ENCODE assay signal across 13 cellular contexts in the genomic region with DNA sequence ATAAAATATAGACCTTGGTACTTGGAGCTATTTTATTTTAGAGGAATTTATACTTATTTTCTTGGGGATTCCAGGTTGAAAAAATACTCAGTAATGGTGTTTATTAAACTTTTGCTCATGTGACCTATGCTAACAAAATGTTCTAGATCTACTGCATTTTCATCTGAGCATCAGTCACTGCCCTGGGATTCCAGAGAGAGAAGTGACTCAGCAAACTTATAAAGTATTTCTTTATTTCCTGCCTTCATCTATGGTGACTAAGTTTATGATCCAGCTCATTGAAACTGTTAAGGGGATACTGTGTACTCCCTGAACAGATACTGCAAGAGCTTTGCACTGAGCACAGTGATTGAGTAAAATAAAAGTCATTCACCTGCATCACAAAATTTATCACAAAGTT.
A peak's percentile ranks its signal among the peaks of the same experiment; 100 is the strongest.
DNase-seq lines count a peak whose midpoint lies in the region; ATAC-seq and TF ChIP-seq lines count a peak whose summit lies in the region.
"Had no signal": no experiment of that assay in that cellular context is flagged by ENCODE, and none has a peak within 500 bp of the region (broad histone marks: within the 10 kb centered on the region; RNA-seq: fewer than 3 reads in every experiment).

No MANE protein-coding gene starts in this region.

- no peak for ATAC-seq in HG02970 (IDR thresholded peaks at IDR 0.05; ENCODE audit: low FRiP score, unreplicated experiment)
- ATAC-seq: esophagus mucosa had no signal

- H3K4me3 ChIP-seq in astrocyte of the cerebellum (ENCODE audit: low read depth, low read length) (no peak overlapping the region), vagina (no peak overlapping the region)
- H3K4me3 ChIP-seq: suprapubic skin had no signal

- no peak for TF ChIP-seq POLR2A in vagina (IDR thresholded peaks at IDR 0.05)

- no peak overlapping the region for H3K27ac ChIP-seq in vagina
- H3K27ac ChIP-seq: suprapubic skin had no signal

- H3K27me3 ChIP-seq in vagina, result no peaks in the 10 kb centered on the region
- H3K27me3 ChIP-seq: suprapubic skin had no signal

- DNase-seq in COLO829 (ENCODE audit: low spot score) (peak; percentile 6), M059J (ENCODE audit: low read depth) (peak; percentile 66), astrocyte of the cerebellum (ENCODE audit: low read depth) (peak; percentile 12), iris pigment epithelial cell (ENCODE audit: low read depth) (peak; percentile 86), NOMO-1 (lab: John Stamatoyannopoulos, UW; ENCODE audit: unreplicated experiment in 2 of 2) (no peak), vagina (ENCODE audit: extremely low spot score in 2 of 2) (no peak), head of caudate nucleus (no peak)
- DNase-seq: mesendoderm; NCI-H2171; NK-92 treated with Interleukin-12 subunit alpha and Interleukin-12 subunit beta, amount 100 ng/mL, for 24 hours had no signal

- no peaks in the 10 kb centered on the region for H3K4me1 ChIP-seq in vagina
- H3K4me1 ChIP-seq: suprapubic skin had no signal

- H3K9me3 ChIP-seq in vagina, result no peaks in the 10 kb centered on the region
- H3K9me3 ChIP-seq: suprapubic skin had no signal

- TF ChIP-seq CTCF in astrocyte of the cerebellum (IDR thresholded peaks at IDR 0.05; ENCODE audit: low read depth, low read length, missing control alignments) (no peak), vagina (IDR thresholded peaks at IDR 0.05) (no peak)

- intact Hi-C loops in vagina (cut with DNase I) (no loop called here), head of caudate nucleus (cut with DNase I) (no loop called here)

- H3K36me3 ChIP-seq in vagina, result no peaks in the 10 kb centered on the region
- H3K36me3 ChIP-seq: suprapubic skin had no signal

- in situ Hi-C loops in astrocyte of the cerebellum (cut with HindIII; ENCODE audit: low sequenced_read_pairs), result no loop called here

Comparison
In these comparisons a context has a peak if more than half of its experiments do, and no peak if none do; other contexts are left out.
1. DNase-seq: peak in COLO829 (single experiment), M059J (single experiment), astrocyte of the cerebellum (single experiment) and iris pigment epithelial cell (single experiment); none in NOMO-1 (0 of 2), vagina (0 of 2) and head of caudate nucleus (0 of 42).